8 cellular contexts compared by ENCODE assay signal in genomic region chr4:98260579-98261290, GRCh38. TPM values are rescaled to one million over a fixed set of nuclear protein-coding genes. Genes with fewer than 3 reads are reported as not detected.
A peak's percentile ranks its signal among the peaks of the same experiment; 100 is the strongest.
DNase-seq lines count a peak whose midpoint lies in the region; ATAC-seq and TF ChIP-seq lines count a peak whose summit lies in the region.

No MANE protein-coding gene starts in this region.

- 0 to 1% (median 0%) methylated on average over 48 to 59 of the region's 59 CpGs for WGBS in spleen, 5 donors

- no peak for TF ChIP-seq CTCF in WI38 (IDR thresholded peaks at IDR 0.05; ENCODE audit: low read depth, low read length)
- TF ChIP-seq CTCF in cardiac fibroblast (IDR thresholded peaks at IDR 0.05; ENCODE audit: low read depth, low read length) = no peak
- no peak for TF ChIP-seq CTCF in spleen (IDR thresholded peaks at IDR 0.05 in 8 of 11, conservative IDR thresholded peaks at IDR 0.05 in 3 of 11)

- peaks cover 6 to 57% (median 35%) of the 10 kb centered on the region in 6 donors for H3K4me1 ChIP-seq in spleen

- H3K4me3 ChIP-seq in WI38 (ENCODE audit: low read depth, low read length) (peak overlapping the region; percentile 77), cardiac fibroblast (replicated peaks in 1 of 2; ENCODE audit: low read depth in 2 of 2, low read length in 2 of 2) (peak overlapping the region; percentile 74 to 78), spleen (peak overlapping the region; percentile 64 to 96 (median 93))

- peak; percentile 79 for ATAC-seq in GM18870 (IDR thresholded peaks at IDR 0.05; ENCODE audit: unreplicated experiment)
- peak; percentile 87 for ATAC-seq in HG03103 (IDR thresholded peaks at IDR 0.05; ENCODE audit: low read depth, unreplicated experiment)

- DNase-seq in AG08396 (ENCODE audit: low spot score) (peak; percentile 99), NCI-H2171 treated with DMSO at 0.1 percent for 48 hours (lab: John Stamatoyannopoulos, UW) (peak; percentile 83), cardiac fibroblast (ENCODE audit: low read depth in 2 of 2) (peak; percentile 96 to 98), iris pigment epithelial cell (ENCODE audit: low read depth) (peak; percentile 98), spleen (peak; percentile 99)

- no peaks in the 10 kb centered on the region for H3K9me3 ChIP-seq in spleen

- intact Hi-C loops in spleen (cut with DNase I; ENCODE audit: low total_unique reads) = no loop called here

- no peaks in the 10 kb centered on the region for H3K27me3 ChIP-seq in spleen (replicated peaks in 1 of 7)

- H3K27ac ChIP-seq in spleen = peak overlapping the region; percentile 90 to 97 (median 96)

- peak; percentile 71 to 95 (median 81) for TF ChIP-seq POLR2A in spleen (IDR thresholded peaks at IDR 0.05)

- H3K36me3 ChIP-seq in spleen = no peaks in the 10 kb centered on the region

RNA-seq across cellular contexts. Expression of gene RAP1GDS1, which starts 0.4 kb away (rescaled TPM):
- 10 to 100 TPM; 42.7 to 55.1 (median 51.6) TPM for total RNA-seq in spleen
- polyA plus RNA-seq in spleen = 10 to 100 TPM; 13.5 to 19.8 (median 19.2) TPM

Comparison
In these comparisons a context has a peak if more than half of its experiments do, and no peak if none do; other contexts are left out.
1. Peak in every context shown above with its lines: DNase-seq, ATAC-seq, H3K4me3 ChIP-seq and H3K27ac ChIP-seq.